Comparison of ENCODE assay signal across 16 cellular contexts in the genomic region with DNA sequence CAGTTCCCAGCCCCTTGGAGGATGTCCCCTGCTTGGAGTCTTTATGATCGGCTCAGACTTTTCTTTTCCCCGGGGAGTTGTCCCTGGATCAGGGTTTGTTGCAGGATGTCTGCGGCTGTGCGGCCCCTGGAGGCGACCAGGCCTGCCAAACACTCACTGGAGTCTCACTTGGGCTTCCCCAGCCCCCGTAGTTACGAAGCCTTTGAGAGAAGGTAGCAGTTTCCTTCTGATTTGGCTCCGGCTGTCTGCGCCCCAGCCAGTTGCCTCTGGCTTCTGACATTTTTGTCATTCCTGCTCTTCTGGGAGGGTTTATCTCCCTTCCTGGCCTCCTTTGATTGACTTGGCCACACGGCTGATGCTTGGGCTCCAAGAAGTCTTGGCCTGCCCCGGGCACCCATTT. TPM values are rescaled to one million over a fixed set of nuclear protein-coding genes. Genes with fewer than 3 reads are reported as not detected.
DNase-seq lines count a peak whose midpoint lies in the region; ATAC-seq, FAIRE-seq and TF ChIP-seq lines count a peak whose summit lies in the region.
"Had no signal": no experiment of that assay in that cellular context is flagged by ENCODE, and none has a peak within 500 bp of the region (broad histone marks: within the 10 kb centered on the region; RNA-seq: fewer than 3 reads in every experiment).

No MANE protein-coding gene starts in this region.

- H3K4me3 Mint-ChIP-seq in astrocyte (ENCODE audit: unreplicated experiment): no peak overlapping the region
- H3K4me3 Mint-ChIP-seq: activated naive CD8-positive, alpha-beta T cell treated with anti-CD3 and anti-CD28 coated beads for 36 hours; natural killer cell had no signal

- peaks cover 24% of the 10 kb centered on the region for H3K4me1 Mint-ChIP-seq in astrocyte (ENCODE audit: low read depth, unreplicated experiment)
- H3K4me1 Mint-ChIP-seq: activated naive CD8-positive, alpha-beta T cell treated with anti-CD3 and anti-CD28 coated beads for 36 hours; natural killer cell had no signal

- WGBS in mesendoderm (ENCODE audit: extremely low coverage, insufficient coverage, low lambda C conversion rate): no CpG with 5 or more reads among the region's 11 CpGs
- 35 to 65% methylated on average over 4 to 5 of the region's 11 CpGs for WGBS in gastroesophageal sphincter (ENCODE audit: low coverage in 1 of 2), 2 donors

- peak overlapping the region; percentile 1 for H2BK5ac ChIP-seq in mesendoderm (ENCODE audit: low read length)

- peaks cover 2% of the 10 kb centered on the region for H3K36me3 Mint-ChIP-seq in astrocyte (ENCODE audit: low read depth, unreplicated experiment)
- H3K36me3 Mint-ChIP-seq: activated naive CD8-positive, alpha-beta T cell treated with anti-CD3 and anti-CD28 coated beads for 36 hours; natural killer cell had no signal

- H3K27me3 ChIP-seq in astrocyte (ENCODE audit: insufficient read depth, low read length): peaks cover 12% of the 10 kb centered on the region
- H3K27me3 ChIP-seq in mesendoderm (ENCODE audit: insufficient read depth, low read length, poor library complexity): no peaks in the 10 kb centered on the region
- H3K27me3 ChIP-seq in gastroesophageal sphincter: peaks cover 17% of the 10 kb centered on the region
- H3K27me3 ChIP-seq: thyroid gland had no signal

- H3K9me3 ChIP-seq in astrocyte (ENCODE audit: insufficient read depth, low read depth, low read length) (no peaks in the 10 kb centered on the region), gastroesophageal sphincter (peaks cover 0 to 17% (median 0%) of the 10 kb centered on the region in 3 donors)
- H3K9me3 ChIP-seq: thyroid gland had no signal

- intact Hi-C loops in Right ventricle myocardium superior (cut with DNase I): loop anchor here (10.0 kb wide), 1 partner anchor 156 kb away; no protein-coding TSS in a partner anchor
- intact Hi-C loops in cardiac septum (cut with DNase I): no loop called here

- peak overlapping the region; percentile 87 for H3K4ac ChIP-seq in mesendoderm (ENCODE audit: low read depth, low read length)

- H3K79me2 ChIP-seq in astrocyte (ENCODE audit: insufficient read depth, low read length) (no peaks in the 10 kb centered on the region), mesendoderm (ENCODE audit: control insufficient read depth, insufficient read depth, low read length) (peaks cover 4% of the 10 kb centered on the region)

- no peak overlapping the region for H3K9ac ChIP-seq in astrocyte (ENCODE audit: low read length)
- H3K9ac ChIP-seq in mesendoderm (ENCODE audit: low read length): peak overlapping the region; percentile 34

- H3K27ac ChIP-seq in astrocyte (ENCODE audit: low read depth, low read length) (no peak overlapping the region), mesendoderm (ENCODE audit: low read depth, low read length) (peak overlapping the region; percentile 66), gastroesophageal sphincter (no peak overlapping the region)
- H3K27ac ChIP-seq: coronary artery, spleen, thyroid gland had no signal

- H3K4me1 ChIP-seq in astrocyte (ENCODE audit: insufficient read depth, low read length) (peaks cover 3% of the 10 kb centered on the region), mesendoderm (ENCODE audit: control insufficient read depth, low read depth, low read length) (peaks cover 2% of the 10 kb centered on the region), gastroesophageal sphincter (peaks cover 0 to 6% (median 0%) of the 10 kb centered on the region in 3 donors)
- H3K4me1 ChIP-seq: spleen had no signal

- H3K23ac ChIP-seq in mesendoderm (ENCODE audit: low read length): no peak overlapping the region

- no peaks in the 10 kb centered on the region for H3K36me3 ChIP-seq in astrocyte (ENCODE audit: insufficient read depth, low read length)
- H3K36me3 ChIP-seq in mesendoderm (ENCODE audit: control insufficient read depth, insufficient read depth, low read length): no peaks in the 10 kb centered on the region
- H3K36me3 ChIP-seq in gastroesophageal sphincter: no peaks in the 10 kb centered on the region
- H3K36me3 ChIP-seq: spleen, thyroid gland had no signal

- DNase-seq in Right ventricle myocardium superior (no peak), cardiac septum (ENCODE audit: low spot score) (no peak), astrocyte (ENCODE audit: low read depth) (no peak), mesendoderm (peak; percentile 98), NCI-H1694 treated with DMSO at 0.1 percent for 48 hours (lab: John Stamatoyannopoulos, UW) (no peak), SK-N-DZ (ENCODE audit: low spot score) (no peak)
- DNase-seq: activated naive CD8-positive, alpha-beta T cell treated with anti-CD3 and anti-CD28 coated beads for 36 hours; kidney; natural killer cell; NCI-H510A; spleen; thyroid gland had no signal

- H2BK15ac ChIP-seq in mesendoderm (replicated peaks; ENCODE audit: low read depth): no peak overlapping the region

- peak; percentile 34 for ATAC-seq in Right ventricle myocardium superior (ENCODE audit: poor library complexity)
- no peak for ATAC-seq in gastroesophageal sphincter
- ATAC-seq in HG02938 (IDR thresholded peaks at IDR 0.05; ENCODE audit: unreplicated experiment): no peak
- ATAC-seq: natural killer cell had no signal

- peaks cover 7% of the 10 kb centered on the region for H3K9me3 Mint-ChIP-seq in astrocyte (ENCODE audit: unreplicated experiment)
- H3K9me3 Mint-ChIP-seq: natural killer cell had no signal

- H4K20me1 ChIP-seq in astrocyte (ENCODE audit: insufficient read depth, low read length): no peaks in the 10 kb centered on the region

- H2AFZ ChIP-seq in astrocyte (ENCODE audit: low read depth, low read length): peak overlapping the region; percentile 27

- H3K56ac ChIP-seq in mesendoderm (ENCODE audit: low read length): peak overlapping the region; percentile 28

- H3K79me1 ChIP-seq in mesendoderm (ENCODE audit: low read length): peaks cover 5% of the 10 kb centered on the region

- H3K4me2 ChIP-seq in astrocyte (ENCODE audit: low read length) (peak overlapping the region; percentile 49), mesendoderm (ENCODE audit: low read length) (no peak overlapping the region)

- TF ChIP-seq POLR2A in gastroesophageal sphincter (IDR thresholded peaks at IDR 0.05): no peak

- TF ChIP-seq CTCF in astrocyte (IDR thresholded peaks at IDR 0.05; ENCODE audit: insufficient read depth, low read depth, low read length) (no peak), gastroesophageal sphincter (IDR thresholded peaks at IDR 0.05) (no peak)

- H2BK120ac ChIP-seq in mesendoderm (ENCODE audit: low read depth, low read length): no peak overlapping the region

- peaks cover under 1% of the 10 kb centered on the region for H3K27me3 Mint-ChIP-seq in astrocyte (ENCODE audit: low read depth, unreplicated experiment)
- H3K27me3 Mint-ChIP-seq: activated naive CD8-positive, alpha-beta T cell treated with anti-CD3 and anti-CD28 coated beads for 36 hours had no signal

- H3K18ac ChIP-seq in mesendoderm (ENCODE audit: low read length): peak overlapping the region; percentile 61

- H4K8ac ChIP-seq in mesendoderm (ENCODE audit: low read depth, low read length): peak overlapping the region; percentile 78

- no peak overlapping the region for H4K5ac ChIP-seq in mesendoderm (ENCODE audit: low read length)

- H3K27ac Mint-ChIP-seq in astrocyte (ENCODE audit: unreplicated experiment): peak overlapping the region; percentile 93
- H3K27ac Mint-ChIP-seq: activated naive CD8-positive, alpha-beta T cell treated with anti-CD3 and anti-CD28 coated beads for 36 hours; natural killer cell had no signal

- H3K4me3 ChIP-seq in astrocyte (ENCODE audit: insufficient read depth, low read depth, low read length) (no peak overlapping the region), mesendoderm (ENCODE audit: low read length) (no peak overlapping the region), gastroesophageal sphincter (no peak overlapping the region)
- H3K4me3 ChIP-seq: coronary artery, spleen, thyroid gland had no signal

- FAIRE-seq in astrocyte (lab: Jason Lieb, UNC): no peak
- FAIRE-seq: GM12891, kidney had no signal

- no peak overlapping the region for H2AK5ac ChIP-seq in mesendoderm (ENCODE audit: low read length)

- TF ChIP-seq EP300 in gastroesophageal sphincter (IDR thresholded peaks at IDR 0.05): no peak

RNA-seq across cellular contexts. Expression of a gene that starts 16.1 kb away (rescaled TPM):
- total RNA-seq in Right ventricle myocardium superior (not detected), cardiac septum (not detected), astrocyte (6.8 and 7.1 TPM in 2 replicates), gastroesophageal sphincter (not detected)
- 38.5 TPM for polyA plus RNA-seq in mesendoderm (2013, experiment 1 of 2)
- 40.8 TPM for polyA plus RNA-seq in mesendoderm (2013, experiment 2 of 2)
- polyA plus RNA-seq in SK-N-DZ (2014; cell fraction: cytosol; rRNA removed): 39.1 and 48.8 TPM in 2 replicates
- polyA plus RNA-seq in SK-N-DZ (2014; cell fraction: nucleus; rRNA removed): 25.2 and 31.3 TPM in 2 replicates
- total RNA-seq: activated naive CD8-positive, alpha-beta T cell treated with anti-CD3 and anti-CD28 coated beads for 36 hours; thyroid gland had no signal

RNA-seq across cellular contexts. Expression of a gene that starts 57.2 kb away (rescaled TPM):
- 28.5 TPM for total RNA-seq in Right ventricle myocardium superior
- total RNA-seq in cardiac septum: 24.7 TPM
- 20.9 and 23.5 TPM in 2 replicates for total RNA-seq in astrocyte
- polyA plus RNA-seq in mesendoderm (2013, experiment 1 of 2): 24.3 TPM
- 23.9 TPM for polyA plus RNA-seq in mesendoderm (2013, experiment 2 of 2)
- total RNA-seq in gastroesophageal sphincter: 10 to 100 TPM; 23.5 to 40.8 (median 28.1) TPM
- polyA plus RNA-seq in SK-N-DZ (2014; cell fraction: cytosol; rRNA removed): 35.7 and 36.7 TPM in 2 replicates
- polyA plus RNA-seq in SK-N-DZ (2014; cell fraction: nucleus; rRNA removed): 7.9 and 17.6 TPM in 2 replicates
